ENCODE assay signal across 31 cellular contexts in genomic region chr1:231183875-231184590, GRCh38. TPM values are rescaled to one million over a fixed set of nuclear protein-coding genes. Genes with fewer than 3 reads are reported as not detected.
"Had no signal": no experiment of that assay in that cellular context is flagged by ENCODE, and none has a peak within 500 bp of the region (broad histone marks: within the 10 kb centered on the region; RNA-seq: fewer than 3 reads in every experiment).

No MANE protein-coding gene starts in this region.

- H3K9me3 ChIP-seq: adrenal gland had no signal

- H3K79me2 ChIP-seq: parathyroid adenoma had no signal

- DNase-seq: activated B cell treated with CpG ODN at 0.5 μM for 24 hours; activated CD8-positive, alpha-beta memory T cell treated with anti-CD3 and anti-CD28 coated beads, Interleukin-2, amount 10 ng/mL, durations not matched to agents 7 days and 5 days; activated CD8-positive, alpha-beta T cell treated with anti-CD3 and anti-CD28 coated beads, Interleukin-2, amount 10 ng/mL, durations not matched to agents 7 days and 5 days; activated naive CD4-positive, alpha-beta T cell treated with anti-CD3 and anti-CD28 coated beads for 36 hours; activated naive CD8-positive, alpha-beta T cell treated with anti-CD3 and anti-CD28 coated beads for 36 hours; activated T-cell treated with anti-CD3 and anti-CD28 coated beads, Interleukin-2, amount 50 U/mL, for 48 hours; adrenal gland; aorta; body of pancreas; esophagus squamous epithelium; foreskin melanocyte; heart right ventricle; left lung; naive B cell; nephron progenitor cell; occipital lobe; stimulated activated CD4-positive, alpha-beta T cell treated with anti-CD3 and anti-CD28 coated beads, Interleukin-15, amount 100 ng/mL, for 24 hours; stimulated activated CD4-positive, alpha-beta T cell treated with anti-CD3 and anti-CD28 coated beads, Interleukin-2, amount 100 ng/mL, for 24 hours; stimulated activated naive B cell treated with anti-CD40 and anti-IgM and Interleukin-4, amounts not matched to agents 10 μg/mL and 1 μg/mL and 100 μg/mL, for 72 hours; T-helper 2 cell had no signal

- H3K27ac ChIP-seq: adrenal gland, body of pancreas, cardiac muscle cell, coronary artery, epithelial cell of prostate, esophagus squamous epithelium, heart right ventricle, left lung, parathyroid adenoma, right atrium auricular region, tibial nerve had no signal

- H3K9ac ChIP-seq: parathyroid adenoma had no signal

- H3K4me3 ChIP-seq: adrenal gland, body of pancreas, cardiac muscle cell, coronary artery, esophagus squamous epithelium, heart right ventricle, left lung, lung, right atrium auricular region, smooth muscle cell, tibial nerve had no signal

- H3K4me1 ChIP-seq: adrenal gland, body of pancreas, heart right ventricle, left lung, parathyroid adenoma, right atrium auricular region, tibial nerve had no signal

- FAIRE-seq: islet of Langerhans had no signal

- ATAC-seq: activated CD8-positive, alpha-beta memory T cell treated with anti-CD3 and anti-CD28 coated beads, Interleukin-2, amount 10 ng/mL, durations not matched to agents 7 days and 5 days; activated CD8-positive, alpha-beta T cell treated with anti-CD3 and anti-CD28 coated beads, Interleukin-2, amount 10 ng/mL, durations not matched to agents 7 days and 5 days; body of pancreas; heart right ventricle; left lung; stimulated activated naive B cell treated with anti-CD40 and anti-IgM and Interleukin-4, amounts not matched to agents 10 μg/mL and 1 μg/mL and 100 μg/mL, for 72 hours had no signal

- H3K4me2 ChIP-seq: smooth muscle cell had no signal

- H3K36me3 ChIP-seq: adrenal gland, cardiac muscle cell, esophagus squamous epithelium, heart right ventricle, left lung, right atrium auricular region, tibial nerve had no signal

- H2AFZ ChIP-seq: parathyroid adenoma had no signal

- H3K27me3 ChIP-seq: adrenal gland, body of pancreas, right atrium auricular region had no signal

RNA-seq across cellular contexts. Expression of gene TRIM67, which starts 22.2 kb away (rescaled TPM):
- total RNA-seq: activated B cell treated with CpG ODN at 0.5 μM for 24 hours; activated CD8-positive, alpha-beta memory T cell treated with anti-CD3 and anti-CD28 coated beads, Interleukin-2, amount 10 ng/mL, durations not matched to agents 7 days and 5 days; activated CD8-positive, alpha-beta T cell treated with anti-CD3 and anti-CD28 coated beads, Interleukin-2, amount 10 ng/mL, durations not matched to agents 7 days and 5 days; activated naive CD4-positive, alpha-beta T cell treated with anti-CD3 and anti-CD28 coated beads for 36 hours; activated naive CD8-positive, alpha-beta T cell treated with anti-CD3 and anti-CD28 coated beads for 36 hours; aorta; esophagus squamous epithelium; pulmonary artery endothelial cell; ureter had no signal
- polyA plus RNA-seq: cardiac muscle cell, heart right ventricle had no signal
